ENCODE assay signal across 9 cellular contexts in genomic region chr10:122461729-122462532, GRCh38. TPM values are rescaled to one million over a fixed set of nuclear protein-coding genes. Genes with fewer than 3 reads are reported as not detected.
DNase-seq lines count a peak whose midpoint lies in the region; ATAC-seq, FAIRE-seq and TF ChIP-seq lines count a peak whose summit lies in the region.
"Had no signal": no experiment of that assay in that cellular context is flagged by ENCODE, and none has a peak within 500 bp of the region (broad histone marks: within the 10 kb centered on the region; RNA-seq: fewer than 3 reads in every experiment).

No MANE protein-coding gene starts in this region.

- H3K9me3 ChIP-seq in MG63: no peaks in the 10 kb centered on the region
- no peaks in the 10 kb centered on the region for H3K9me3 ChIP-seq in ectodermal cell (ENCODE audit: control insufficient read depth, low read length)

- WGBS in ectodermal cell, 2 experiments: 1% methylated on average over 95 of the region's 95 CpGs
- WGBS in urinary bladder: under 1% methylated on average over 94 of the region's 95 CpGs

- peaks cover 39% of the 10 kb centered on the region for H3K4me1 ChIP-seq in ACC112 (ENCODE audit: control insufficient read depth, insufficient read depth, low read length, unreplicated experiment)
- H3K4me1 ChIP-seq in ectodermal cell (ENCODE audit: control insufficient read depth, insufficient read depth, low read length): peaks cover 12% of the 10 kb centered on the region
- H3K4me1 ChIP-seq in urinary bladder (ENCODE audit: insufficient read depth): peaks cover 1% of the 10 kb centered on the region

- H3K4me3 ChIP-seq in ACC112 (ENCODE audit: low read depth, low read length) (peak overlapping the region; percentile 86), MG63 (peak overlapping the region; percentile 61), ectodermal cell (ENCODE audit: insufficient read depth, low read depth, low read length) (peak overlapping the region; percentile 40), urinary bladder (ENCODE audit: low read depth, low read length) (peak overlapping the region; percentile 86)

- H3K27me3 ChIP-seq in ACC112 (ENCODE audit: insufficient read depth, low read length) (no peaks in the 10 kb centered on the region), MG63 (no peaks in the 10 kb centered on the region), ectodermal cell (ENCODE audit: control insufficient read depth, insufficient read depth, low read length, poor library complexity, severe bottlenecking) (peaks cover 83% of the 10 kb centered on the region)

- no peak for ATAC-seq in GM18519 (IDR thresholded peaks at IDR 0.05; ENCODE audit: low FRiP score, unreplicated experiment)

- TF ChIP-seq CTCF in mesothelial cell of epicardium (IDR thresholded peaks at IDR 0.05; ENCODE audit: unreplicated experiment): no peak

- peaks cover 51% of the 10 kb centered on the region for H3K79me2 ChIP-seq in ACC112 (ENCODE audit: control insufficient read depth, insufficient read depth, low read length, unreplicated experiment)

- FAIRE-seq in GM19239 (lab: Jason Lieb, UNC): no peak

- DNase-seq in MG63: peak; percentile 31
- DNase-seq in mesothelial cell of epicardium (ENCODE audit: low spot score in 2 of 2, unreplicated experiment in 2 of 2): peak in 1 of 2 experiments; percentile 49
- no peak for DNase-seq in SHP77 (lab: John Stamatoyannopoulos, UW)
- DNase-seq in GM19239 (ENCODE audit: insufficient read length, low spot score): no peak

- no peak overlapping the region for H3K27ac Mint-ChIP-seq in mesothelial cell of epicardium

- H3K27me3 Mint-ChIP-seq in mesothelial cell of epicardium (ENCODE audit: low read depth): peaks cover 80% of the 10 kb centered on the region

- H3K4me3 Mint-ChIP-seq in mesothelial cell of epicardium: peak overlapping the region; percentile 74

- 0 out of 2 replicates have a peak, but pooled peaks cover 8% of the 10 kb centered on the region for H3K36me3 ChIP-seq in ACC112 (ENCODE audit: insufficient read depth, low read length)
- no peaks in the 10 kb centered on the region for H3K36me3 ChIP-seq in MG63
- no peaks in the 10 kb centered on the region for H3K36me3 ChIP-seq in ectodermal cell (ENCODE audit: control insufficient read depth, insufficient read depth, low read length)
- H3K36me3 ChIP-seq in urinary bladder (ENCODE audit: insufficient read depth): no peaks in the 10 kb centered on the region

- H3K4me1 Mint-ChIP-seq in mesothelial cell of epicardium: peaks cover 12% of the 10 kb centered on the region

- peak overlapping the region; percentile 57 for H2AFZ ChIP-seq in ACC112 (ENCODE audit: low read length, unreplicated experiment)

- H3K36me3 Mint-ChIP-seq in mesothelial cell of epicardium: no peaks in the 10 kb centered on the region

- H3K9me3 Mint-ChIP-seq in mesothelial cell of epicardium: no peaks in the 10 kb centered on the region

- H3K27ac ChIP-seq in ACC112 (ENCODE audit: low read depth, low read length): peak overlapping the region; percentile 51; the same call in 1 of the 2 replicates
- no peak overlapping the region for H3K27ac ChIP-seq in ectodermal cell (ENCODE audit: insufficient read depth, low read depth, low read length, poor library complexity, severe bottlenecking)
- peak overlapping the region; percentile 64 for H3K27ac ChIP-seq in urinary bladder (ENCODE audit: low read depth)

RNA-seq across cellular contexts. Expression of gene HTRA1, which starts 0.6 kb away (rescaled TPM):
- total RNA-seq in MG63 (2014; rRNA removed; shearing (Covaris generic); ENCODE audit: low replicate concordance): 26.0 and 40.8 TPM in 2 replicates
- polyA plus RNA-seq in ectodermal cell (2013, experiment 1 of 4): 10.6 TPM
- polyA plus RNA-seq in ectodermal cell (2013, experiment 2 of 4): 11.7 TPM
- polyA plus RNA-seq in ectodermal cell (2013, experiment 3 of 4): 12.8 TPM
- polyA plus RNA-seq in ectodermal cell (2013, experiment 4 of 4): 13.5 TPM
- total RNA-seq in mesothelial cell of epicardium (12.2 to 13.1 TPM (median 12.5 TPM) in 3 replicates), urinary bladder (83.9 TPM)
- 145 TPM for polyA plus RNA-seq in urinary bladder
- total RNA-seq: activated CD8-positive, alpha-beta memory T cell treated with anti-CD3 and anti-CD28 coated beads for 36 hours had no signal

RNA-seq across cellular contexts. Expression of gene ARMS2, which starts 7.5 kb away (rescaled TPM):
- total RNA-seq in MG63 (2014; rRNA removed; shearing (Covaris generic); ENCODE audit: low replicate concordance): not detected in 2 replicates
- not detected for polyA plus RNA-seq in ectodermal cell (2013, experiment 1 of 4)
- not detected for polyA plus RNA-seq in ectodermal cell (2013, experiment 2 of 4)
- not detected for polyA plus RNA-seq in ectodermal cell (2013, experiment 3 of 4)
- not detected for polyA plus RNA-seq in ectodermal cell (2013, experiment 4 of 4)
- total RNA-seq in mesothelial cell of epicardium (not detected in 3 replicates), urinary bladder (not detected)
- not detected for polyA plus RNA-seq in urinary bladder
- total RNA-seq: activated CD8-positive, alpha-beta memory T cell treated with anti-CD3 and anti-CD28 coated beads for 36 hours had no signal
